In the genomic region with DNA sequence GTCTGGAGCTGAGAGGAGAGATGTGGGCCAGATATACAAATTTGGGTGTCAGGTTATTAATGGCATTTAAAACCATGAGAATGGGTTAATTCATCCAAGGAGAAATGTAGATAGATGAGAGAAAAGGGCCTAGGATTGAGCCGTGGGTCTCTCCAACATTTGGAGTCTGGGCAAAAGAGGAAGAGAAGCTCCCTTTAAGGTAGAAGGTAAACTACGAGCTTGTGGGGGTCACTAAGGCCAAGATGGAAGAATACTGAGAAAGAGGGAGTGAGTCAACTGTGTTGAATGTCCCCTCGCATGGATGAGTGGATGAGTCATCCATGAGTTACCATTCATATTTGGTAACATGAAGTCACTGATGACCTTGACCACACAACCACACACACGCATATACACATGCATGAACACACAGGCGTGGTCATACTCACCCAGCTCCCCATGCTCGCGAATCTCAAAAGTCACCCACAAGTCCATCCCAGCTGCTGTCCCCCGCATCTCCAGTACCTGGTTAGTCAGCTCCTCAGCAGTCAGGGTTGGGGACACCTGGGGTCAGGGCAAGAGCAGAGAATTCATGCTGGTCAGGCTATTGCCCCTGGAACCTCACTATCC, we compare ENCODE assay signal across 1 cellular context.
A peak's percentile ranks its signal among the peaks of the same experiment; 100 is the strongest.
TF ChIP-seq lines count a peak whose summit lies in the region.

No MANE protein-coding gene starts in this region.

TF ChIP-seq in K562, 482 proteins besides CTCF, POLR2A, EP300 and RAD21 (continues in another document):
- TF ChIP-seq GTF2F1 (IDR thresholded peaks at IDR 0.05; ENCODE audit: low read depth, low read length) (no peak), XRCC3 (IDR thresholded peaks at IDR 0.05) (no peak), L3MBTL2 (IDR thresholded peaks at IDR 0.05) (no peak), SLC30A9 (CRISPR knock-in tag; IDR thresholded peaks at IDR 0.05) (no peak), CHD2 (IDR thresholded peaks at IDR 0.05; ENCODE audit: low read depth, low read length) (no peak), STAT5B (CRISPR knock-in tag; IDR thresholded peaks at IDR 0.05) (no peak), ADNP (tag; IDR thresholded peaks at IDR 0.05) (no peak), CBFA2T2 (conservative IDR thresholded peaks at IDR 0.05) (no peak), ZNF584 (CRISPR knock-in tag; IDR thresholded peaks at IDR 0.05; ENCODE audit: low read depth) (no peak), ZNF77 (CRISPR knock-in tag; IDR thresholded peaks at IDR 0.05) (no peak), NFRKB (IDR thresholded peaks at IDR 0.05; ENCODE audit: low read depth) (peak; percentile 32; the same call in 1 of the 2 replicates), POLR2AphosphoS2 (IDR thresholded peaks at IDR 0.05; ENCODE audit: low read length) (no peak), HDAC8 (tag; IDR thresholded peaks at IDR 0.05) (no peak), NFE2L1 (tag; IDR thresholded peaks at IDR 0.05; ENCODE audit: borderline replicate concordance, low read depth) (no peak), SNIP1 (IDR thresholded peaks at IDR 0.05; ENCODE audit: low read depth) (no peak), SMARCE1 (IDR thresholded peaks at IDR 0.05) (peak; percentile 74; the same call in 1 of the 2 replicates), ZNF143 (CRISPR knock-in tag; IDR thresholded peaks at IDR 0.05) (no peak), HLTF (IDR thresholded peaks at IDR 0.05) (no peak), EGR1 (conservative IDR thresholded peaks at IDR 0.05) (0 out of 2 replicates have a peak, but pooled peaks have one; percentile 12), SRF (CRISPR knock-in tag; IDR thresholded peaks at IDR 0.05) (peak in 1 of 2 experiments; percentile 70; a peak in 1 of 4 replicates), PRPF4 (IDR thresholded peaks at IDR 0.05; ENCODE audit: insufficient read depth, low read depth, low read length, poor library complexity, severe bottlenecking) (no peak), ZNF232 (CRISPR knock-in tag; IDR thresholded peaks at IDR 0.05) (no peak)
- TF ChIP-seq, protein P1, sequence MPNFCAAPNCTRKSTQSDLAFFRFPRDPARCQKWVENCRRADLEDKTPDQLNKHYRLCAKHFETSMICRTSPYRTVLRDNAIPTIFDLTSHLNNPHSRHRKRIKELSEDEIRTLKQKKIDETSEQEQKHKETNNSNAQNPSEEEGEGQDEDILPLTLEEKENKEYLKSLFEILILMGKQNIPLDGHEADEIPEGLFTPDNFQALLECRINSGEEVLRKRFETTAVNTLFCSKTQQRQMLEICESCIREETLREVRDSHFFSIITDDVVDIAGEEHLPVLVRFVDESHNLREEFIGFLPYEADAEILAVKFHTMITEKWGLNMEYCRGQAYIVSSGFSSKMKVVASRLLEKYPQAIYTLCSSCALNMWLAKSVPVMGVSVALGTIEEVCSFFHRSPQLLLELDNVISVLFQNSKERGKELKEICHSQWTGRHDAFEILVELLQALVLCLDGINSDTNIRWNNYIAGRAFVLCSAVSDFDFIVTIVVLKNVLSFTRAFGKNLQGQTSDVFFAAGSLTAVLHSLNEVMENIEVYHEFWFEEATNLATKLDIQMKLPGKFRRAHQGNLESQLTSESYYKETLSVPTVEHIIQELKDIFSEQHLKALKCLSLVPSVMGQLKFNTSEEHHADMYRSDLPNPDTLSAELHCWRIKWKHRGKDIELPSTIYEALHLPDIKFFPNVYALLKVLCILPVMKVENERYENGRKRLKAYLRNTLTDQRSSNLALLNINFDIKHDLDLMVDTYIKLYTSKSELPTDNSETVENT (CRISPR knock-in tag; IDR thresholded peaks at IDR 0.05): no peak
- TF ChIP-seq, protein P2, sequence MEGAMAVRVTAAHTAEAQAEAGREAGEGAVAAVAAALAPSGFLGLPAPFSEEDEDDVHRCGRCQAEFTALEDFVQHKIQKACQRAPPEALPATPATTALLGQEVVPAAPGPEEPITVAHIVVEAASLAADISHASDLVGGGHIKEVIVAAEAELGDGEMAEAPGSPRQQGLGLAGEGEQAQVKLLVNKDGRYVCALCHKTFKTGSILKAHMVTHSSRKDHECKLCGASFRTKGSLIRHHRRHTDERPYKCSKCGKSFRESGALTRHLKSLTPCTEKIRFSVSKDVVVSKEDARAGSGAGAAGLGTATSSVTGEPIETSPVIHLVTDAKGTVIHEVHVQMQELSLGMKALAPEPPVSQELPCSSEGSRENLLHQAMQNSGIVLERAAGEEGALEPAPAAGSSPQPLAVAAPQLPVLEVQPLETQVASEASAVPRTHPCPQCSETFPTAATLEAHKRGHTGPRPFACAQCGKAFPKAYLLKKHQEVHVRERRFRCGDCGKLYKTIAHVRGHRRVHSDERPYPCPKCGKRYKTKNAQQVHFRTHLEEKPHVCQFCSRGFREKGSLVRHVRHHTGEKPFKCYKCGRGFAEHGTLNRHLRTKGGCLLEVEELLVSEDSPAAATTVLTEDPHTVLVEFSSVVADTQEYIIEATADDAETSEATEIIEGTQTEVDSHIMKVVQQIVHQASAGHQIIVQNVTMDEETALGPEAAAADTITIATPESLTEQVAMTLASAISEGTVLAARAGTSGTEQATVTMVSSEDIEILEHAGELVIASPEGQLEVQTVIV (CRISPR knock-in tag; IDR thresholded peaks at IDR 0.05; ENCODE audit: borderline replicate concordance): no peak
- TF ChIP-seq, protein P3, sequence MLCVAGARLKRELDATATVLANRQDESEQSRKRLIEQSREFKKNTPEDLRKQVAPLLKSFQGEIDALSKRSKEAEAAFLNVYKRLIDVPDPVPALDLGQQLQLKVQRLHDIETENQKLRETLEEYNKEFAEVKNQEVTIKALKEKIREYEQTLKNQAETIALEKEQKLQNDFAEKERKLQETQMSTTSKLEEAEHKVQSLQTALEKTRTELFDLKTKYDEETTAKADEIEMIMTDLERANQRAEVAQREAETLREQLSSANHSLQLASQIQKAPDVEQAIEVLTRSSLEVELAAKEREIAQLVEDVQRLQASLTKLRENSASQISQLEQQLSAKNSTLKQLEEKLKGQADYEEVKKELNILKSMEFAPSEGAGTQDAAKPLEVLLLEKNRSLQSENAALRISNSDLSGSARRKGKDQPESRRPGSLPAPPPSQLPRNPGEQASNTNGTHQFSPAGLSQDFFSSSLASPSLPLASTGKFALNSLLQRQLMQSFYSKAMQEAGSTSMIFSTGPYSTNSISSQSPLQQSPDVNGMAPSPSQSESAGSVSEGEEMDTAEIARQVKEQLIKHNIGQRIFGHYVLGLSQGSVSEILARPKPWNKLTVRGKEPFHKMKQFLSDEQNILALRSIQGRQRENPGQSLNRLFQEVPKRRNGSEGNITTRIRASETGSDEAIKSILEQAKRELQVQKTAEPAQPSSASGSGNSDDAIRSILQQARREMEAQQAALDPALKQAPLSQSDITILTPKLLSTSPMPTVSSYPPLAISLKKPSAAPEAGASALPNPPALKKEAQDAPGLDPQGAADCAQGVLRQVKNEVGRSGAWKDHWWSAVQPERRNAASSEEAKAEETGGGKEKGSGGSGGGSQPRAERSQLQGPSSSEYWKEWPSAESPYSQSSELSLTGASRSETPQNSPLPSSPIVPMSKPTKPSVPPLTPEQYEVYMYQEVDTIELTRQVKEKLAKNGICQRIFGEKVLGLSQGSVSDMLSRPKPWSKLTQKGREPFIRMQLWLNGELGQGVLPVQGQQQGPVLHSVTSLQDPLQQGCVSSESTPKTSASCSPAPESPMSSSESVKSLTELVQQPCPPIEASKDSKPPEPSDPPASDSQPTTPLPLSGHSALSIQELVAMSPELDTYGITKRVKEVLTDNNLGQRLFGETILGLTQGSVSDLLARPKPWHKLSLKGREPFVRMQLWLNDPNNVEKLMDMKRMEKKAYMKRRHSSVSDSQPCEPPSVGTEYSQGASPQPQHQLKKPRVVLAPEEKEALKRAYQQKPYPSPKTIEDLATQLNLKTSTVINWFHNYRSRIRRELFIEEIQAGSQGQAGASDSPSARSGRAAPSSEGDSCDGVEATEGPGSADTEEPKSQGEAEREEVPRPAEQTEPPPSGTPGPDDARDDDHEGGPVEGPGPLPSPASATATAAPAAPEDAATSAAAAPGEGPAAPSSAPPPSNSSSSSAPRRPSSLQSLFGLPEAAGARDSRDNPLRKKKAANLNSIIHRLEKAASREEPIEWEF (CRISPR knock-in tag; IDR thresholded peaks at IDR 0.05): no peak
- TF ChIP-seq, protein P4, sequence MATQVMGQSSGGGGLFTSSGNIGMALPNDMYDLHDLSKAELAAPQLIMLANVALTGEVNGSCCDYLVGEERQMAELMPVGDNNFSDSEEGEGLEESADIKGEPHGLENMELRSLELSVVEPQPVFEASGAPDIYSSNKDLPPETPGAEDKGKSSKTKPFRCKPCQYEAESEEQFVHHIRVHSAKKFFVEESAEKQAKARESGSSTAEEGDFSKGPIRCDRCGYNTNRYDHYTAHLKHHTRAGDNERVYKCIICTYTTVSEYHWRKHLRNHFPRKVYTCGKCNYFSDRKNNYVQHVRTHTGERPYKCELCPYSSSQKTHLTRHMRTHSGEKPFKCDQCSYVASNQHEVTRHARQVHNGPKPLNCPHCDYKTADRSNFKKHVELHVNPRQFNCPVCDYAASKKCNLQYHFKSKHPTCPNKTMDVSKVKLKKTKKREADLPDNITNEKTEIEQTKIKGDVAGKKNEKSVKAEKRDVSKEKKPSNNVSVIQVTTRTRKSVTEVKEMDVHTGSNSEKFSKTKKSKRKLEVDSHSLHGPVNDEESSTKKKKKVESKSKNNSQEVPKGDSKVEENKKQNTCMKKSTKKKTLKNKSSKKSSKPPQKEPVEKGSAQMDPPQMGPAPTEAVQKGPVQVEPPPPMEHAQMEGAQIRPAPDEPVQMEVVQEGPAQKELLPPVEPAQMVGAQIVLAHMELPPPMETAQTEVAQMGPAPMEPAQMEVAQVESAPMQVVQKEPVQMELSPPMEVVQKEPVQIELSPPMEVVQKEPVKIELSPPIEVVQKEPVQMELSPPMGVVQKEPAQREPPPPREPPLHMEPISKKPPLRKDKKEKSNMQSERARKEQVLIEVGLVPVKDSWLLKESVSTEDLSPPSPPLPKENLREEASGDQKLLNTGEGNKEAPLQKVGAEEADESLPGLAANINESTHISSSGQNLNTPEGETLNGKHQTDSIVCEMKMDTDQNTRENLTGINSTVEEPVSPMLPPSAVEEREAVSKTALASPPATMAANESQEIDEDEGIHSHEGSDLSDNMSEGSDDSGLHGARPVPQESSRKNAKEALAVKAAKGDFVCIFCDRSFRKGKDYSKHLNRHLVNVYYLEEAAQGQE (CRISPR knock-in tag; IDR thresholded peaks at IDR 0.05; ENCODE audit: low read depth): no peak
- TF ChIP-seq, protein P5, sequence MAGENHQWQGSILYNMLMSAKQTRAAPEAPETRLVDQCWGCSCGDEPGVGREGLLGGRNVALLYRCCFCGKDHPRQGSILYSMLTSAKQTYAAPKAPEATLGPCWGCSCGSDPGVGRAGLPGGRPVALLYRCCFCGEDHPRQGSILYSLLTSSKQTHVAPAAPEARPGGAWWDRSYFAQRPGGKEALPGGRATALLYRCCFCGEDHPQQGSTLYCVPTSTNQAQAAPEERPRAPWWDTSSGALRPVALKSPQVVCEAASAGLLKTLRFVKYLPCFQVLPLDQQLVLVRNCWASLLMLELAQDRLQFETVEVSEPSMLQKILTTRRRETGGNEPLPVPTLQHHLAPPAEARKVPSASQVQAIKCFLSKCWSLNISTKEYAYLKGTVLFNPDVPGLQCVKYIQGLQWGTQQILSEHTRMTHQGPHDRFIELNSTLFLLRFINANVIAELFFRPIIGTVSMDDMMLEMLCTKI (IDR thresholded peaks at IDR 0.05; ENCODE audit: partially characterized antibody): no peak
- TF ChIP-seq, protein P6, sequence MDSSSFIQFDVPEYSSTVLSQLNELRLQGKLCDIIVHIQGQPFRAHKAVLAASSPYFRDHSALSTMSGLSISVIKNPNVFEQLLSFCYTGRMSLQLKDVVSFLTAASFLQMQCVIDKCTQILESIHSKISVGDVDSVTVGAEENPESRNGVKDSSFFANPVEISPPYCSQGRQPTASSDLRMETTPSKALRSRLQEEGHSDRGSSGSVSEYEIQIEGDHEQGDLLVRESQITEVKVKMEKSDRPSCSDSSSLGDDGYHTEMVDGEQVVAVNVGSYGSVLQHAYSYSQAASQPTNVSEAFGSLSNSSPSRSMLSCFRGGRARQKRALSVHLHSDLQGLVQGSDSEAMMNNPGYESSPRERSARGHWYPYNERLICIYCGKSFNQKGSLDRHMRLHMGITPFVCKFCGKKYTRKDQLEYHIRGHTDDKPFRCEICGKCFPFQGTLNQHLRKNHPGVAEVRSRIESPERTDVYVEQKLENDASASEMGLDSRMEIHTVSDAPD (CRISPR knock-in tag; IDR thresholded peaks at IDR 0.05): no peak
- TF ChIP-seq, protein P7, sequence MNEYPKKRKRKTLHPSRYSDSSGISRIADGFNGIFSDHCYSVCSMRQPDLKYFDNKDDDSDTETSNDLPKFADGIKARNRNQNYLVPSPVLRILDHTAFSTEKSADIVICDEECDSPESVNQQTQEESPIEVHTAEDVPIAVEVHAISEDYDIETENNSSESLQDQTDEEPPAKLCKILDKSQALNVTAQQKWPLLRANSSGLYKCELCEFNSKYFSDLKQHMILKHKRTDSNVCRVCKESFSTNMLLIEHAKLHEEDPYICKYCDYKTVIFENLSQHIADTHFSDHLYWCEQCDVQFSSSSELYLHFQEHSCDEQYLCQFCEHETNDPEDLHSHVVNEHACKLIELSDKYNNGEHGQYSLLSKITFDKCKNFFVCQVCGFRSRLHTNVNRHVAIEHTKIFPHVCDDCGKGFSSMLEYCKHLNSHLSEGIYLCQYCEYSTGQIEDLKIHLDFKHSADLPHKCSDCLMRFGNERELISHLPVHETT (CRISPR knock-in tag; conservative IDR thresholded peaks at IDR 0.05 in 1 of 2, IDR thresholded peaks at IDR 0.05 in 1 of 2): no peak
- TF ChIP-seq, protein P8, sequence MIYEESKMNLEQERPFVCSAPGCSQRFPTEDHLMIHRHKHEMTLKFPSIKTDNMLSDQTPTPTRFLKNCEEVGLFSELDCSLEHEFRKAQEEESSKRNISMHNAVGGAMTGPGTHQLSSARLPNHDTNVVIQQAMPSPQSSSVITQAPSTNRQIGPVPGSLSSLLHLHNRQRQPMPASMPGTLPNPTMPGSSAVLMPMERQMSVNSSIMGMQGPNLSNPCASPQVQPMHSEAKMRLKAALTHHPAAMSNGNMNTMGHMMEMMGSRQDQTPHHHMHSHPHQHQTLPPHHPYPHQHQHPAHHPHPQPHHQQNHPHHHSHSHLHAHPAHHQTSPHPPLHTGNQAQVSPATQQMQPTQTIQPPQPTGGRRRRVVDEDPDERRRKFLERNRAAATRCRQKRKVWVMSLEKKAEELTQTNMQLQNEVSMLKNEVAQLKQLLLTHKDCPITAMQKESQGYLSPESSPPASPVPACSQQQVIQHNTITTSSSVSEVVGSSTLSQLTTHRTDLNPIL (CRISPR knock-in tag; IDR thresholded peaks at IDR 0.05): no peak
